ENCODE assay signal across 8 cellular contexts in the genomic region with DNA sequence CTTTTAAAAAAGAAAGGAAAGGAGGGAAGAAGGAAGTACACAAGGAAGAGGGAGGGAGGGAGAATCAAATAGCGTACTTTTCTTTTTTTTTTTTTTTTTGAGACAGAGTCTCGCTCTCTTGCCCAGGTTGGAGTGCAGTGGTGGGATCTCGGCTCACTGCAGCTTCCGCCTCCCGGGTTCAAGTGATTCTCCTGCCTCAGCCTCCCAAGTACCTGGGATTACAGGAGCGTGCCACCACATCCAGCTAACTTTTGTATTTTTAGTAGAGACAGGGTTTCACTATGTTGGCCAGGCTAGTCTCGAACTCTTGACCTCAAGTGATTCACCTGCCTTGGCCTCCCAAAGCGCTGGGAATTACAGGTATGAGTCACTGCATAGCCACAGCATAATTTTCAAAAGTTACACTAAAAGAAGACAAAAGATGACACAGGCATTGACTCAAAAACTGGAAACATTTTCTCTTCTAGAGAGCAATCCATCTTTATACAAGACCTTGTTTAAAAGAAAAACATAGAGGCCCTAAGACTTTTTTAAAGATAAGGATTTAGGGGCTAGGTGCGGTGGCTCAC.
DNase-seq lines count a peak whose midpoint lies in the region; ATAC-seq and TF ChIP-seq lines count a peak whose summit lies in the region.
"Not testable (repeated sequence)": the region's sequence is repeated elsewhere in the genome, so short reads cannot be mapped to it uniquely, and the experiment has no call there.

No MANE protein-coding gene starts in this region.

- not testable (repeated sequence) for H3K4me3 ChIP-seq in IMR-90 (ENCODE audit: insufficient read depth, low read depth, low read length)
- peak overlapping the region; percentile 22 for H3K4me3 ChIP-seq in colonic mucosa
- H3K4me3 ChIP-seq in subcutaneous abdominal adipose tissue (ENCODE audit: low read depth in 1 of 5, low read length in 5 of 5) = peak overlapping the region; percentile 36 to 76 (median 61)

- H3K27me3 ChIP-seq in IMR-90 (ENCODE audit: control insufficient read depth, insufficient read depth, low read length); colonic mucosa; subcutaneous abdominal adipose tissue (ENCODE audit: control insufficient read depth in 5 of 5, insufficient read depth in 4 of 5, low read length in 5 of 5): not testable (repeated sequence)

- not testable (repeated sequence) for H3K9me1 ChIP-seq in IMR-90 (ENCODE audit: insufficient read depth, low read length)

- in situ Hi-C loops in IMR-90 (cut with MboI; ENCODE audit: low sequenced_read_pairs) = not testable (repeated sequence)

- not testable (repeated sequence) for ATAC-seq in IMR-90 (ENCODE audit: low read depth)

- H4K91ac ChIP-seq in IMR-90 (ENCODE audit: insufficient read depth, low read depth, low read length) = not testable (repeated sequence)

- not testable (repeated sequence) for H2BK120ac ChIP-seq in IMR-90 (ENCODE audit: low read depth, low read length)

- H3K27ac ChIP-seq in C4-2B (peak overlapping the region; percentile 87), colonic mucosa (peak overlapping the region; percentile 84), subcutaneous abdominal adipose tissue (ENCODE audit: low read depth, low read length) (peak overlapping the region; percentile 80)
- not testable (repeated sequence) for H3K27ac ChIP-seq in IMR-90 (ENCODE audit: insufficient read depth, low read length)

- not testable (repeated sequence) for H4K8ac ChIP-seq in IMR-90 (ENCODE audit: low read depth in 2 of 2, low read length in 2 of 2)

- H3K18ac ChIP-seq in IMR-90 (ENCODE audit: low read depth, low read length) = not testable (repeated sequence)

- not testable (repeated sequence) for H3K9me3 ChIP-seq in IMR-90 (ENCODE audit: control insufficient read depth, insufficient read depth, low read length); colonic mucosa; subcutaneous abdominal adipose tissue (ENCODE audit: control insufficient read depth in 5 of 5, low read length in 5 of 5)

- H4K20me1 ChIP-seq in IMR-90 (ENCODE audit: insufficient read depth, low read length) = not testable (repeated sequence)

- H3K9me3 Mint-ChIP-seq in T-helper 1 cell treated with Interleukin-12 subunit alpha and Interleukin-12 subunit beta and Interleukin-4 antibody, amounts not matched to agents 30 μg/mL and 1 μg/mL, for 36 hours; activated T-helper 2 cell treated with anti-CD3 and anti-CD28 coated beads, Interferon-gamma antibody, Interleukin-2, Interleukin-4, amounts not matched to agents 10 μg/mL and 5 μg/mL and 100 μg/mL, durations not matched to agents 14 hours and 24 hours and 36 hours; progenitor cell of endocrine pancreas (ENCODE audit: low read depth): not testable (repeated sequence)

- H3K36me3 Mint-ChIP-seq in T-helper 1 cell treated with Interleukin-12 subunit alpha and Interleukin-12 subunit beta and Interleukin-4 antibody, amounts not matched to agents 30 μg/mL and 1 μg/mL, for 36 hours (ENCODE audit: low read depth); progenitor cell of endocrine pancreas (ENCODE audit: insufficient read depth): not testable (repeated sequence)
- H3K36me3 Mint-ChIP-seq in activated T-helper 2 cell treated with anti-CD3 and anti-CD28 coated beads, Interferon-gamma antibody, Interleukin-2, Interleukin-4, amounts not matched to agents 10 μg/mL and 5 μg/mL and 100 μg/mL, durations not matched to agents 14 hours and 24 hours and 36 hours (ENCODE audit: low read depth) = peaks cover 32% of the 10 kb centered on the region

- not testable (repeated sequence) for TF ChIP-seq RAD21 in IMR-90 (IDR thresholded peaks at IDR 0.05; ENCODE audit: low read length)

- CTCF ChIA-PET in IMR-90 (lab: Yijun Ruan, JAX) = interaction anchor here (1.3 kb wide), 1 partner anchor 10 kb away, joined by 3 read pairs; no protein-coding TSS in a partner anchor

- not testable (repeated sequence) for TF ChIP-seq POLR2A in IMR-90 (IDR thresholded peaks at IDR 0.05; ENCODE audit: low read depth, low read length)

- peak overlapping the region; percentile 81 for H3K4me3 Mint-ChIP-seq in T-helper 1 cell treated with Interleukin-12 subunit alpha and Interleukin-12 subunit beta and Interleukin-4 antibody, amounts not matched to agents 30 μg/mL and 1 μg/mL, for 36 hours
- peak overlapping the region; percentile 81 for H3K4me3 Mint-ChIP-seq in activated T-helper 2 cell treated with anti-CD3 and anti-CD28 coated beads, Interferon-gamma antibody, Interleukin-2, Interleukin-4, amounts not matched to agents 10 μg/mL and 5 μg/mL and 100 μg/mL, durations not matched to agents 14 hours and 24 hours and 36 hours (ENCODE audit: low read depth)
- not testable (repeated sequence) for H3K4me3 Mint-ChIP-seq in progenitor cell of endocrine pancreas (ENCODE audit: low read depth)

- H3K23ac ChIP-seq in IMR-90 (ENCODE audit: low read depth, low read length) = not testable (repeated sequence)

- not testable (repeated sequence) for H4K5ac ChIP-seq in IMR-90 (ENCODE audit: low read depth, low read length)

- H2AFZ ChIP-seq in IMR-90 (replicated peaks; ENCODE audit: low read length, poor library complexity) = not testable (repeated sequence)

- H3K27ac Mint-ChIP-seq in T-helper 1 cell treated with Interleukin-12 subunit alpha and Interleukin-12 subunit beta and Interleukin-4 antibody, amounts not matched to agents 30 μg/mL and 1 μg/mL, for 36 hours = peak overlapping the region; percentile 86
- H3K27ac Mint-ChIP-seq in activated T-helper 2 cell treated with anti-CD3 and anti-CD28 coated beads, Interferon-gamma antibody, Interleukin-2, Interleukin-4, amounts not matched to agents 10 μg/mL and 5 μg/mL and 100 μg/mL, durations not matched to agents 14 hours and 24 hours and 36 hours = peak overlapping the region; percentile 87
- peak overlapping the region; percentile 90 for H3K27ac Mint-ChIP-seq in progenitor cell of endocrine pancreas

- not testable (repeated sequence) for TF ChIP-seq CTCF in C4-2B (conservative IDR thresholded peaks at IDR 0.05); IMR-90 (conservative IDR thresholded peaks at IDR 0.05; ENCODE audit: low read depth, low read length); colonic mucosa (IDR thresholded peaks at IDR 0.05); progenitor cell of endocrine pancreas (IDR thresholded peaks at IDR 0.05; ENCODE audit: unreplicated experiment)

- DNase-seq in IMR-90 (peak; percentile 77), iris pigment epithelial cell (ENCODE audit: low read depth) (peak; percentile 61)
- peak; percentile 19 for DNase-seq in activated T-helper 2 cell treated with anti-CD3 and anti-CD28 coated beads, Interferon-gamma antibody, Interleukin-2, Interleukin-4, amounts not matched to agents 10 μg/mL and 5 μg/mL and 100 μg/mL, durations not matched to agents 14 hours and 24 hours and 36 hours (ENCODE audit: low spot score)
- not testable (repeated sequence) for DNase-seq in colonic mucosa; progenitor cell of endocrine pancreas (ENCODE audit: low spot score, unreplicated experiment)

- peaks cover 24% of the 10 kb centered on the region for H3K4me1 Mint-ChIP-seq in T-helper 1 cell treated with Interleukin-12 subunit alpha and Interleukin-12 subunit beta and Interleukin-4 antibody, amounts not matched to agents 30 μg/mL and 1 μg/mL, for 36 hours (ENCODE audit: low read depth)
- peaks cover 48% of the 10 kb centered on the region for H3K4me1 Mint-ChIP-seq in activated T-helper 2 cell treated with anti-CD3 and anti-CD28 coated beads, Interferon-gamma antibody, Interleukin-2, Interleukin-4, amounts not matched to agents 10 μg/mL and 5 μg/mL and 100 μg/mL, durations not matched to agents 14 hours and 24 hours and 36 hours (ENCODE audit: low read depth)
- peaks cover 26% of the 10 kb centered on the region for H3K4me1 Mint-ChIP-seq in progenitor cell of endocrine pancreas (ENCODE audit: low read depth)

- not testable (repeated sequence) for H2BK15ac ChIP-seq in IMR-90 (ENCODE audit: low read depth, low read length)

- H3K4me1 ChIP-seq in IMR-90 (ENCODE audit: control insufficient read depth, insufficient read depth, low read length); colonic mucosa: not testable (repeated sequence)
- peaks cover 0 to 25% (median 10%) of the 10 kb centered on the region in 5 donors for H3K4me1 ChIP-seq in subcutaneous abdominal adipose tissue (ENCODE audit: control insufficient read depth in 5 of 5, insufficient read depth in 5 of 5, low read length in 5 of 5)

- not testable (repeated sequence) for H3K9ac ChIP-seq in IMR-90 (ENCODE audit: low read depth, low read length)
- H3K9ac ChIP-seq in colonic mucosa (ENCODE audit: low read depth in 2 of 2, low read length in 2 of 2) (peak overlapping the region in 1 of 2 donors; percentile 64), subcutaneous abdominal adipose tissue (ENCODE audit: low read length in 5 of 5) (peak overlapping the region; percentile 10 to 82 (median 76))

- not testable (repeated sequence) for H3K79me1 ChIP-seq in IMR-90 (ENCODE audit: low read depth in 1 of 2, low read length in 2 of 2)

- H3K56ac ChIP-seq in IMR-90 (ENCODE audit: extremely low read depth, insufficient read depth, low read length) = not testable (repeated sequence)

- not testable (repeated sequence) for H2AK5ac ChIP-seq in IMR-90 (ENCODE audit: low read depth, low read length)

- H3K36me3 ChIP-seq in IMR-90 (ENCODE audit: control insufficient read depth, insufficient read depth, low read length); colonic mucosa; subcutaneous abdominal adipose tissue (ENCODE audit: control insufficient read depth in 5 of 5, insufficient read depth in 5 of 5, low read length in 5 of 5): not testable (repeated sequence)

- dilution Hi-C loops in IMR-90 (cut with HindIII; ENCODE audit: low sequenced_read_pairs, unreplicated experiment) = not testable (repeated sequence)

- BruUV-seq in IMR-90 (replicated peaks; lab: Mats Ljungman, UMichigan) = not testable (repeated sequence)

- not testable (repeated sequence) for H2BK5ac ChIP-seq in IMR-90 (ENCODE audit: low read depth, low read length, poor library complexity, severe bottlenecking)

- not testable (repeated sequence) for H2BK20ac ChIP-seq in IMR-90 (ENCODE audit: low read depth, low read length)

- POLR2A ChIA-PET in IMR-90 (lab: Charles Lee; ENCODE audit: unreplicated experiment) = not testable (repeated sequence)

- peak overlapping the region; percentile 90; the same call in 1 of the 2 replicates for H3K4me2 ChIP-seq in IMR-90 (ENCODE audit: low read depth, low read length)

- H3K4ac ChIP-seq in IMR-90 (ENCODE audit: low read depth, low read length) = not testable (repeated sequence)

- intact Hi-C loops in IMR-90 (cut with micrococcal nuclease) = loop anchor here (1.0 to 5.0 kb wide), 3 partner anchors 70 to 495 kb away; partner anchors contain the start of gene N4BP2
- intact Hi-C loops in activated T-helper 2 cell treated with anti-CD3 and anti-CD28 coated beads, Interferon-gamma antibody, Interleukin-2, Interleukin-4, amounts not matched to agents 10 μg/mL and 5 μg/mL and 100 μg/mL, durations not matched to agents 14 hours and 24 hours and 36 hours (cut with micrococcal nuclease) = loop anchor here (5.0 to 10.0 kb wide), 4 partner anchors 76 to 171 kb away; partner anchors contain the start of gene RBM47
- intact Hi-C loops in colonic mucosa (cut with DNase I) = loop anchor here (5.0 to 10.0 kb wide), 2 partner anchors 34 to 163 kb away; no protein-coding TSS in a partner anchor

- H2AK9ac ChIP-seq in IMR-90 (replicated peaks; ENCODE audit: low read depth, low read length, poor library complexity) = not testable (repeated sequence)

- not testable (repeated sequence) for H3K27me3 Mint-ChIP-seq in T-helper 1 cell treated with Interleukin-12 subunit alpha and Interleukin-12 subunit beta and Interleukin-4 antibody, amounts not matched to agents 30 μg/mL and 1 μg/mL, for 36 hours (ENCODE audit: low read depth); activated T-helper 2 cell treated with anti-CD3 and anti-CD28 coated beads, Interferon-gamma antibody, Interleukin-2, Interleukin-4, amounts not matched to agents 10 μg/mL and 5 μg/mL and 100 μg/mL, durations not matched to agents 14 hours and 24 hours and 36 hours (ENCODE audit: low read depth); progenitor cell of endocrine pancreas

- H3K14ac ChIP-seq in IMR-90 (replicated peaks; ENCODE audit: low read depth, low read length) = not testable (repeated sequence)

- no CpG with 5 or more reads among the region's 9 CpGs for WGBS in IMR-90 (ENCODE audit: extremely low coverage in 2 of 2, insufficient read length in 1 of 2), 2 experiments
